ENCODE assay signal across 19 cellular contexts in the genomic region with DNA sequence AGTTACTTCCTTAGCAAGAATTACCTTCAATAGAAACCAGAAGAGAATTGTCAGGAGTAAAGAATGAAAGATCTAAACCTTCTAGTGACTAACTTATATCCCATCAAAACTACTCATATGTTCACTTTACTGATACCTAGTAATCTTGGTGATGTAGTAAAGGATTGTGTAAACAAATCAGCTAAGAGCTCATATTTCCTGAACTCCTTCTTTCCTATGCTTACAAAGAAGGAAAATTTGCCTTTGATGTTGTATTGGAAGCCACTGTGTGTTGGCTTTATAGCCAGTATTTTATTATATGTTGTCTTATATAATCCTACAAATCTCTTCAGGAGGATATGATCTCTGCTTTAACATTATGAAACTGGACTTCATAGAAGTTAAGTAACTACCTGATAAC.
A peak's percentile ranks its signal among the peaks of the same experiment; 100 is the strongest.
DNase-seq lines count a peak whose midpoint lies in the region; ATAC-seq and TF ChIP-seq lines count a peak whose summit lies in the region.
"Had no signal": no experiment of that assay in that cellular context is flagged by ENCODE, and none has a peak within 500 bp of the region (broad histone marks: within the 10 kb centered on the region; RNA-seq: fewer than 3 reads in every experiment).

No MANE protein-coding gene starts in this region.

- H3K9me3 ChIP-seq in BLaER1 (peaks cover 22% of the 10 kb centered on the region), Karpas-422 (ENCODE audit: low read length) (no peaks in the 10 kb centered on the region), SU-DHL-6 (ENCODE audit: insufficient read depth, low read length) (no peaks in the 10 kb centered on the region), mucosa of descending colon (no peaks in the 10 kb centered on the region)
- H3K9me3 ChIP-seq: SJSA1 had no signal

- H4K20me1 ChIP-seq in BLaER1, result no peaks in the 10 kb centered on the region
- H4K20me1 ChIP-seq in Karpas-422 (ENCODE audit: insufficient read depth, low read depth, low read length), result no peaks in the 10 kb centered on the region
- H4K20me1 ChIP-seq in SU-DHL-6 (ENCODE audit: low read depth, low read length), result no peaks in the 10 kb centered on the region

- intact Hi-C loops in mucosa of descending colon (cut with DNase I, micrococcal nuclease), result no loop called here

- no peaks in the 10 kb centered on the region for H3K27me3 ChIP-seq in BLaER1
- H3K27me3 ChIP-seq in Karpas-422 (ENCODE audit: low read length), result no peaks in the 10 kb centered on the region
- H3K27me3 ChIP-seq in SU-DHL-6 (ENCODE audit: low read length), result no peaks in the 10 kb centered on the region
- H3K27me3 ChIP-seq: SJSA1 had no signal

- no peaks in the 10 kb centered on the region for H3K9me2 ChIP-seq in Karpas-422 (replicated peaks; ENCODE audit: insufficient read depth, low read length)
- H3K9me2 ChIP-seq in SU-DHL-6 (replicated peaks; ENCODE audit: insufficient read depth, low read length), result no peaks in the 10 kb centered on the region

- H3K27ac ChIP-seq in BLaER1 (no peak overlapping the region), Karpas-422 (ENCODE audit: low read length) (no peak overlapping the region), SU-DHL-6 (ENCODE audit: low read depth, low read length) (no peak overlapping the region)
- H3K27ac ChIP-seq: SJSA1 had no signal

- no peak for TF ChIP-seq CTCF in SU-DHL-6 (IDR thresholded peaks at IDR 0.05; ENCODE audit: insufficient read depth, low read length, poor library complexity, severe bottlenecking)
- TF ChIP-seq CTCF in mucosa of descending colon (IDR thresholded peaks at IDR 0.05), result no peak

- no peaks in the 10 kb centered on the region for H3K36me3 ChIP-seq in BLaER1
- no peaks in the 10 kb centered on the region for H3K36me3 ChIP-seq in Karpas-422 (ENCODE audit: insufficient read depth, low read length)
- no peaks in the 10 kb centered on the region for H3K36me3 ChIP-seq in SU-DHL-6 (ENCODE audit: low read length)
- H3K36me3 ChIP-seq in mucosa of descending colon (ENCODE audit: low read depth), result no peaks in the 10 kb centered on the region
- H3K36me3 ChIP-seq: SJSA1 had no signal

- H3K79me2 ChIP-seq in Karpas-422 (ENCODE audit: low read length) (no peaks in the 10 kb centered on the region), SU-DHL-6 (ENCODE audit: insufficient read depth, low read length) (no peaks in the 10 kb centered on the region)

- DNase-seq in Karpas-422 (no peak), mucosa of descending colon (no peak), GOT3 (lab: John Stamatoyannopoulos, UW) (no peak)
- DNase-seq: 8988T; EL; NCI-H1092 treated with DMSO at 0.1 percent for 48 hours; NCI-H1436 treated with DMSO at 0.1 percent for 48 hours; NCI-H1930; NCI-H226; NCI-H510A treated with DMSO at 0.1 percent for 48 hours; NCI-H774; NK-92 treated with Interleukin-12 subunit alpha and Interleukin-12 subunit beta, amount 100 ng/mL, for 24 hours; OCI-M1 had no signal

- no peak overlapping the region for H3K9ac ChIP-seq in BLaER1
- H3K9ac ChIP-seq in Karpas-422 (ENCODE audit: low read length), result no peak overlapping the region
- H3K9ac ChIP-seq in SU-DHL-6 (ENCODE audit: low read length), result no peak overlapping the region

- no peak overlapping the region for H3K4me3 ChIP-seq in BLaER1
- H3K4me3 ChIP-seq in Karpas-422 (ENCODE audit: low read length), result no peak overlapping the region
- no peak overlapping the region for H3K4me3 ChIP-seq in SU-DHL-6 (ENCODE audit: insufficient read depth, low read length, poor library complexity, severe bottlenecking)
- no peak overlapping the region for H3K4me3 ChIP-seq in mucosa of descending colon
- H3K4me3 ChIP-seq: SJSA1 had no signal

- H2AFZ ChIP-seq in Karpas-422 (ENCODE audit: low read length) (peak overlapping the region; percentile 14; the same call in 1 of the 2 replicates), SU-DHL-6 (ENCODE audit: low read depth, low read length, severe bottlenecking) (peak overlapping the region; percentile 89)

- H3K4me1 ChIP-seq in BLaER1, result peaks cover 11% of the 10 kb centered on the region; the same call in 1 of the 2 replicates
- peaks cover 10% of the 10 kb centered on the region for H3K4me1 ChIP-seq in Karpas-422 (ENCODE audit: low read length)
- H3K4me1 ChIP-seq in mucosa of descending colon (ENCODE audit: low read depth), result no peaks in the 10 kb centered on the region
- H3K4me1 ChIP-seq: SJSA1 had no signal

- no peaks in the 10 kb centered on the region for H3F3A ChIP-seq in SU-DHL-6 (ENCODE audit: insufficient read depth)

- 0 out of 2 replicates have a peak overlapping the region, but pooled peaks have one; percentile 36 for H3K4me2 ChIP-seq in BLaER1
- no peak overlapping the region for H3K4me2 ChIP-seq in Karpas-422 (ENCODE audit: low read depth, low read length, poor library complexity, severe bottlenecking)
- H3K4me2 ChIP-seq in SU-DHL-6 (ENCODE audit: low read depth, low read length, poor library complexity, severe bottlenecking), result no peak overlapping the region

- ATAC-seq in mucosa of descending colon (peak; percentile 56), HG02981 (IDR thresholded peaks at IDR 0.05; ENCODE audit: unreplicated experiment) (no peak), HG02678 (IDR thresholded peaks at IDR 0.05; ENCODE audit: unreplicated experiment) (no peak)
- ATAC-seq: Right ventricle myocardium inferior had no signal
